ENCODE assay signal across 8 cellular contexts in the genomic region with DNA sequence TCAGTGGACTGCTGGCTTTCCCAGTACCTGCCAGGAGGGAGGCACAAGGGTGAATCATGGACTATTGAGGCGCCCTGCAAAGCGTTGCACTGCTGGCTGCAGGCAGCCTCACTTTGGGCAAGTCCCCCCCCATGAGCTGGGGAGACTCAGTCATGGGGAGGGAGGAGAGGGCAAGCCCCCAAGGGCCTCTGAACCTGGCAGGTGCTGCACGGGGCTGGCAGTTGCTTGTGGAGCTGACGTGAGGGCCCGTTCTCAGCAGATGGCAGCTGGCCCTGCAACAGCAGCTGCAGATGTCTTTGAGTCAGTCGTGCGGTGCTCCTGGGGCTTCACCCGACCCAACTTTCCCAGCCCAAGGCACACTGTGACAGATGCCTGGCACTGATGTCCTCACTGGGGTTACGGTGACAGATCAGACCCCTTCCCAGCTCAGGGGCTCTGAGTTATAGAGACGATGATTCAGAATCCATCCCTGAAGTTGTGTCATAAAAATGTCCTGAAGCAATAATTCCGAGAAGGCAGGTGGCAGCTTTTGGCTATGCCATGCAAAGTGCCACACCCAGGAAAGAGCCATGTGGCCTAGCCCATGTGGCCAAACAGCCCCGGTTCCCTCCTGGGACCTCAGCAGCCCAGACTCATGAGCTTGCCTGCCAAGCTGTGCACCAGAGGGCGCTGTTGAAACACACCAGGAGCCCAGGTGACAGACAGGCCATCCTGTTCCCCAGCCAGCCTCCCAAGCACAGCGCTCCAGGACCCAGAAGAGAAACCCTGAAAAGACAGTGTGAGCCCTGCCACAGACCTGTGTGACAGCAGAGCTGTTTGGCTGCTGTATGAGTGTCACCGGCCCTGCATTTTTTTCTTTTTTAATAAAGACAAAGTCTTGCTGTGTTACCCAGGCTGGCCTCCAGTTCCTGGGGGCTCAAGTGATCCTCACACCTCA.
DNase-seq lines count a peak whose midpoint lies in the region; ATAC-seq and TF ChIP-seq lines count a peak whose summit lies in the region.

No MANE protein-coding gene starts in this region.

- peak overlapping the region; percentile 94 for H3K27ac Mint-ChIP-seq in memory B cell

- DNase-seq in AG09319 (ENCODE audit: extremely low read depth, low read depth) (peak; percentile 57), NCI-H774 (lab: John Stamatoyannopoulos, UW) (peak; percentile 83), ecto neural progenitor cell (ENCODE audit: low spot score) (peak; percentile 86), memory B cell (ENCODE audit: low spot score in 2 of 2) (peak; percentile 89 to 90)
- peak; percentile 91 to 92 for DNase-seq in activated CD4-positive, alpha-beta T cell treated with anti-CD3 and anti-CD28 coated beads, Interleukin-2, amount 50 U/mL, for 48 hours
- DNase-seq in stimulated activated CD8-positive, alpha-beta memory T cell treated with anti-CD3 and anti-CD28 coated beads, Interleukin-15, amount 100 ng/mL, for 1 hour (ENCODE audit: low read depth): peak; percentile 83

- H3K4me1 Mint-ChIP-seq in memory B cell: peaks cover 15% of the 10 kb centered on the region

- no peaks in the 10 kb centered on the region for H3K9me3 Mint-ChIP-seq in memory B cell

- H3K27me3 Mint-ChIP-seq in memory B cell: peaks cover 3% of the 10 kb centered on the region

- H3K4me3 Mint-ChIP-seq in memory B cell: peak overlapping the region; percentile 51

- ATAC-seq in GM18873 (IDR thresholded peaks at IDR 0.05; ENCODE audit: low FRiP score, unreplicated experiment) (peak; percentile 54), HG03439 (IDR thresholded peaks at IDR 0.05; ENCODE audit: unreplicated experiment) (peak; percentile 77), memory B cell (ENCODE audit: low read depth) (peak; percentile 82)

- TF ChIP-seq CTCF in AG09319 (IDR thresholded peaks at IDR 0.05; ENCODE audit: low read depth, low read length): peak; percentile 96

- H3K36me3 Mint-ChIP-seq in memory B cell: peaks cover 39% of the 10 kb centered on the region

Comparison
In these comparisons a context has a peak if more than half of its experiments do, and no peak if none do; other contexts are left out.
1. Peak in every context shown above with its lines: DNase-seq and ATAC-seq.